9 cellular contexts compared by ENCODE assay signal in genomic region chr1:77514871-77515776, GRCh38.
A peak's percentile ranks its signal among the peaks of the same experiment; 100 is the strongest.
DNase-seq lines count a peak whose midpoint lies in the region; ATAC-seq and TF ChIP-seq lines count a peak whose summit lies in the region.
"Had no signal": no experiment of that assay in that cellular context is flagged by ENCODE, and none has a peak within 500 bp of the region (broad histone marks: within the 10 kb centered on the region; RNA-seq: fewer than 3 reads in every experiment).

No MANE protein-coding gene starts in this region.

- H3K27me3 ChIP-seq in GM23248 (replicated peaks; ENCODE audit: insufficient read depth) (no peaks in the 10 kb centered on the region), cardiac muscle cell (no peaks in the 10 kb centered on the region)

- H3K9ac ChIP-seq in GM23248: peak overlapping the region; percentile 30; the same call in 1 of the 2 replicates

- WGBS in GM23248 (ENCODE audit: low coverage in 1 of 2, low lambda C conversion rate in 2 of 2, missing lambda C conversion rate in 2 of 2), 2 experiments: 62 to 69% methylated on average over 9 to 10 of the region's 10 CpGs

- H3K4me1 ChIP-seq in GM23248 (ENCODE audit: insufficient read depth): peaks cover 50% of the 10 kb centered on the region
- H3K4me1 ChIP-seq in cardiac muscle cell (ENCODE audit: low read depth): peaks cover 8% of the 10 kb centered on the region

- H4K20me1 ChIP-seq in GM23248 (ENCODE audit: insufficient read depth): no peaks in the 10 kb centered on the region

- H3K9me2 ChIP-seq in GM23248 (ENCODE audit: insufficient read depth): peaks cover 3% of the 10 kb centered on the region; the same call in 1 of the 2 replicates

- H3K27ac ChIP-seq in GM23248: peak overlapping the region; percentile 70
- H3K27ac ChIP-seq in cardiac muscle cell: peak overlapping the region; percentile 45

- in situ Hi-C loops in GM23248 (cut with MboI): no loop called here

- H3K36me3 ChIP-seq in GM23248 (ENCODE audit: low read depth) (no peaks in the 10 kb centered on the region), cardiac muscle cell (no peaks in the 10 kb centered on the region)

- no peak overlapping the region for H2AFZ ChIP-seq in GM23248

- H3F3A ChIP-seq in GM23248 (ENCODE audit: insufficient read depth): peaks cover 46% of the 10 kb centered on the region

- peak; percentile 39 for TF ChIP-seq CTCF in cardiac muscle cell (IDR thresholded peaks at IDR 0.05; ENCODE audit: low read depth, low read length)

- H3K9me3 ChIP-seq in GM23248 (ENCODE audit: low read depth): no peaks in the 10 kb centered on the region
- no peaks in the 10 kb centered on the region for H3K9me3 ChIP-seq in cardiac muscle cell (ENCODE audit: low read depth)

- ATAC-seq in HG02852 (IDR thresholded peaks at IDR 0.05; ENCODE audit: unreplicated experiment): no peak
- ATAC-seq: activated CD8-positive, alpha-beta memory T cell treated with anti-CD3 and anti-CD28 coated beads, Interleukin-2, amount 10 ng/mL, durations not matched to agents 7 days and 5 days had no signal

- no peaks in the 10 kb centered on the region for H3K79me2 ChIP-seq in GM23248 (ENCODE audit: insufficient read depth)

- peak overlapping the region; percentile 64 for H3K4me2 ChIP-seq in GM23248 (ENCODE audit: unreplicated experiment)

- H3K4me3 ChIP-seq in GM23248 (0 out of 2 replicates have a peak overlapping the region, but pooled peaks have one; percentile 13), cardiac muscle cell (no peak overlapping the region)

- DNase-seq in GM23248: peak; percentile 40
- DNase-seq in RPMI7951 (ENCODE audit: low read depth): peak; percentile 82
- DNase-seq in cardiac muscle cell (ENCODE audit: low read depth in 1 of 2, low spot score in 1 of 2): peak; percentile 69 to 79
- peak; percentile 60 for DNase-seq in retina
- DNase-seq in mesenteric fat pad (ENCODE audit: low spot score): no peak
- DNase-seq in activated CD4-positive, alpha-beta T cell treated with anti-CD3 and anti-CD28 coated beads, Interleukin-2, amount 50 U/mL, for 48 hours: no peak
- DNase-seq in GM03348 (ENCODE audit: low spot score): no peak
- DNase-seq: activated CD8-positive, alpha-beta memory T cell treated with anti-CD3 and anti-CD28 coated beads, Interleukin-2, amount 10 ng/mL, durations not matched to agents 7 days and 5 days had no signal

Comparison
In these comparisons a context has a peak if more than half of its experiments do, and no peak if none do; other contexts are left out.
1. DNase-seq: peak in GM23248 (single experiment), RPMI7951 (single experiment), cardiac muscle cell (2 of 2) and retina (single experiment); none in mesenteric fat pad (single experiment), activated CD4-positive, alpha-beta T cell treated with anti-CD3 and anti-CD28 coated beads, Interleukin-2, amount 50 U/mL, for 48 hours (0 of 2) and GM03348 (single experiment).